In genomic region chr12:112149596-112149995, GRCh38 we compare ENCODE assay signal across 11 cellular contexts. TPM values are rescaled to one million over a fixed set of nuclear protein-coding genes. Genes with fewer than 3 reads are reported as not detected.
DNase-seq lines count a peak whose midpoint lies in the region; ATAC-seq, FAIRE-seq and TF ChIP-seq lines count a peak whose summit lies in the region.
"Had no signal": no experiment of that assay in that cellular context is flagged by ENCODE, and none has a peak within 500 bp of the region (broad histone marks: within the 10 kb centered on the region; RNA-seq: fewer than 3 reads in every experiment).

No MANE protein-coding gene starts in this region.

- no peak for DNase-seq in activated naive CD4-positive, alpha-beta T cell treated with anti-CD3 and anti-CD28 coated beads for 36 hours
- no peak for DNase-seq in activated naive CD4-positive, alpha-beta T cell treated with anti-CD3 and anti-CD28 coated beads, Interleukin-2, amount 10 ng/mL, durations not matched to agents 7 days and 5 days
- DNase-seq in mammary epithelial cell (peak; percentile 41), HepG2 (ENCODE audit: low spot score) (no peak), upper lobe of left lung (peak in 1 of 2 donors; percentile 82), HEK293T (ENCODE audit: extremely low spot score) (no peak)
- no peak for DNase-seq in activated CD4-positive, alpha-beta memory T cell treated with anti-CD3 and anti-CD28 coated beads, Interleukin-2, amount 10 ng/mL, durations not matched to agents 7 days and 5 days
- DNase-seq: NCI-H345 had no signal

- in situ Hi-C loops in mammary epithelial cell (cut with MboI; ENCODE audit: low sequenced_read_pairs in 2 of 2) (no loop called here), HepG2 (cut with HindIII; ENCODE audit: extremely low pct_ligation_motif_present, low pct_unique_long_range_greater_than_20kb) (no loop called here)

- peaks cover 1% of the 10 kb centered on the region for H3K4me1 Mint-ChIP-seq in activated naive CD4-positive, alpha-beta T cell treated with anti-CD3 and anti-CD28 coated beads for 36 hours (ENCODE audit: low read depth)
- peaks cover 9% of the 10 kb centered on the region for H3K4me1 Mint-ChIP-seq in activated naive CD4-positive, alpha-beta T cell treated with anti-CD3 and anti-CD28 coated beads, Interleukin-2, amount 10 ng/mL, durations not matched to agents 7 days and 5 days
- no peaks in the 10 kb centered on the region for H3K4me1 Mint-ChIP-seq in activated CD4-positive, alpha-beta memory T cell treated with anti-CD3 and anti-CD28 coated beads, Interleukin-2, amount 10 ng/mL, durations not matched to agents 7 days and 5 days

- 89% methylated on average over 5 of the region's 5 CpGs for WGBS in mammary epithelial cell (ENCODE audit: low coverage, missing lambda C conversion rate)
- WGBS in HepG2 (ENCODE audit: low lambda C conversion rate), result 83% methylated on average over 5 of the region's 5 CpGs
- WGBS in upper lobe of left lung, 2 donors, result 84 to 88% methylated on average over 5 of the region's 5 CpGs

- no peak overlapping the region for H3K4me3 ChIP-seq in mammary epithelial cell (replicated peaks in 1 of 3; ENCODE audit: insufficient read depth in 1 of 3, low read depth in 2 of 3, low read length in 3 of 3)
- no peak overlapping the region for H3K4me3 ChIP-seq in HepG2 (replicated peaks in 1 of 3; ENCODE audit: insufficient read depth in 1 of 3, low read depth in 2 of 3, low read length in 3 of 3)
- H3K4me3 ChIP-seq in upper lobe of left lung, result no peak overlapping the region
- H3K4me3 ChIP-seq: esophagus muscularis mucosa had no signal

- H3K9ac ChIP-seq in mammary epithelial cell (ENCODE audit: insufficient read depth, low read length), result no peak overlapping the region
- H3K9ac ChIP-seq in HepG2 (ENCODE audit: insufficient read depth, low read depth, low read length), result no peak overlapping the region

- H3K79me2 ChIP-seq in mammary epithelial cell (ENCODE audit: insufficient read depth, low read length) (no peaks in the 10 kb centered on the region), HepG2 (ENCODE audit: insufficient read depth, low read length) (no peaks in the 10 kb centered on the region)

- H3K4me1 ChIP-seq in mammary epithelial cell (ENCODE audit: insufficient read depth, low read length), result peaks cover 7% of the 10 kb centered on the region
- H3K4me1 ChIP-seq in HepG2 (ENCODE audit: insufficient read depth, low read length), result peaks cover 16% of the 10 kb centered on the region
- peaks cover 0 to 3% (median 0%) of the 10 kb centered on the region in 4 donors for H3K4me1 ChIP-seq in upper lobe of left lung

- ATAC-seq in HepG2, result peak; percentile 77
- peak; percentile 40 to 69 for ATAC-seq in upper lobe of left lung (ENCODE audit: low FRiP score in 2 of 2)
- no peak for ATAC-seq in GM19455 (IDR thresholded peaks at IDR 0.05; ENCODE audit: unreplicated experiment)

- TF ChIP-seq POLR2A in HepG2 (IDR thresholded peaks at IDR 0.05; ENCODE audit: insufficient read depth in 1 of 2, low read depth in 2 of 2, low read length in 2 of 2), result no peak
- TF ChIP-seq POLR2A in upper lobe of left lung (IDR thresholded peaks at IDR 0.05), result no peak

- H3K4me2 ChIP-seq in mammary epithelial cell (ENCODE audit: insufficient read depth, low read depth, low read length) (no peak overlapping the region), HepG2 (ENCODE audit: low read depth, low read length) (no peak overlapping the region)

- H3K4me3 Mint-ChIP-seq in activated naive CD4-positive, alpha-beta T cell treated with anti-CD3 and anti-CD28 coated beads for 36 hours, result no peak overlapping the region
- H3K4me3 Mint-ChIP-seq in activated naive CD4-positive, alpha-beta T cell treated with anti-CD3 and anti-CD28 coated beads, Interleukin-2, amount 10 ng/mL, durations not matched to agents 7 days and 5 days, result no peak overlapping the region
- H3K4me3 Mint-ChIP-seq in activated CD4-positive, alpha-beta memory T cell treated with anti-CD3 and anti-CD28 coated beads, Interleukin-2, amount 10 ng/mL, durations not matched to agents 7 days and 5 days, result no peak overlapping the region

- intact Hi-C loops in activated naive CD4-positive, alpha-beta T cell treated with anti-CD3 and anti-CD28 coated beads for 36 hours (cut with micrococcal nuclease), result no loop called here
- intact Hi-C loops in mammary epithelial cell (cut with micrococcal nuclease), result loop anchor here (2.0 kb wide), 1 partner anchor 41 kb away; the partner anchor contains the start of gene NAA25
- intact Hi-C loops in HepG2 (cut with micrococcal nuclease; ENCODE audit: unreplicated experiment), result no loop called here

- CTCF ChIA-PET in activated naive CD4-positive, alpha-beta T cell treated with anti-CD3 and anti-CD28 coated beads for 36 hours (lab: Charles Lee), result no interaction called here
- CTCF ChIA-PET in activated naive CD4-positive, alpha-beta T cell treated with anti-CD3 and anti-CD28 coated beads, Interleukin-2, amount 10 ng/mL, durations not matched to agents 7 days and 5 days (lab: Charles Lee), result no interaction called here
- CTCF ChIA-PET in mammary epithelial cell (lab: Charles Lee; ENCODE audit: low non-redundant PET) (no interaction called here), HepG2 (lab: Yijun Ruan, JAX; ENCODE audit: low intra/inter-chr PET ratio, low total read pairs) (no interaction called here), HEK293T (lab: Yijun Ruan, JAX) (no interaction called here)
- CTCF ChIA-PET in activated CD4-positive, alpha-beta memory T cell treated with anti-CD3 and anti-CD28 coated beads, Interleukin-2, amount 10 ng/mL, durations not matched to agents 7 days and 5 days (lab: Charles Lee), result no interaction called here

- dilution Hi-C loops in mammary epithelial cell (cut with HindIII; ENCODE audit: low sequenced_read_pairs), result no loop called here

- no peaks in the 10 kb centered on the region for H3K27me3 ChIP-seq in mammary epithelial cell (ENCODE audit: insufficient read depth, low read length)
- no peaks in the 10 kb centered on the region; a peak in 1 of 5 replicates for H3K27me3 ChIP-seq in HepG2 (ENCODE audit: control insufficient read depth in 1 of 2, insufficient read depth in 2 of 2, low read length in 2 of 2)
- no peaks in the 10 kb centered on the region for H3K27me3 ChIP-seq in upper lobe of left lung
- H3K27me3 ChIP-seq: esophagus muscularis mucosa had no signal

- no peak for TF ChIP-seq EP300 in HepG2 (IDR thresholded peaks at IDR 0.05; ENCODE audit: low read depth in 2 of 2, low read length in 2 of 2)
- TF ChIP-seq EP300 in HepG2 (CRISPR knock-in tag; IDR thresholded peaks at IDR 0.05; ENCODE audit: borderline replicate concordance), result no peak
- TF ChIP-seq EP300 in upper lobe of left lung (IDR thresholded peaks at IDR 0.05), result peak in 1 of 4 donors; percentile 37

- BruUV-seq in mammary epithelial cell (replicated peaks; lab: Mats Ljungman, UMichigan) (no TSS peak), HepG2 (replicated peaks; lab: Mats Ljungman, UMichigan) (no TSS peak)

- no peak overlapping the region for H2AFZ ChIP-seq in mammary epithelial cell (ENCODE audit: low read depth, low read length)
- H2AFZ ChIP-seq in HepG2 (ENCODE audit: low read length), result no peak overlapping the region

- no peaks in the 10 kb centered on the region for H4K20me1 ChIP-seq in mammary epithelial cell (ENCODE audit: insufficient read depth, low read length)
- H4K20me1 ChIP-seq in HepG2 (ENCODE audit: insufficient read depth, low read length), result no peaks in the 10 kb centered on the region

- H3K36me3 Mint-ChIP-seq in activated naive CD4-positive, alpha-beta T cell treated with anti-CD3 and anti-CD28 coated beads for 36 hours (ENCODE audit: low read depth), result peaks cover 61% of the 10 kb centered on the region
- peaks cover 68% of the 10 kb centered on the region for H3K36me3 Mint-ChIP-seq in activated naive CD4-positive, alpha-beta T cell treated with anti-CD3 and anti-CD28 coated beads, Interleukin-2, amount 10 ng/mL, durations not matched to agents 7 days and 5 days
- H3K36me3 Mint-ChIP-seq in activated CD4-positive, alpha-beta memory T cell treated with anti-CD3 and anti-CD28 coated beads, Interleukin-2, amount 10 ng/mL, durations not matched to agents 7 days and 5 days (ENCODE audit: low read depth), result peaks cover 72% of the 10 kb centered on the region

- no peak for TF ChIP-seq RAD21 in HepG2 (CRISPR knock-in tag; IDR thresholded peaks at IDR 0.05)

- POLR2A ChIA-PET in HepG2 (lab: Yijun Ruan, JAX), result no interaction called here
- POLR2A ChIA-PET in activated CD4-positive, alpha-beta memory T cell treated with anti-CD3 and anti-CD28 coated beads, Interleukin-2, amount 10 ng/mL, durations not matched to agents 7 days and 5 days (lab: Charles Lee), result no interaction called here
- POLR2A ChIA-PET in HEK293T (lab: Yijun Ruan, JAX), result no interaction called here

- FAIRE-seq in HepG2 (lab: Jason Lieb, UNC), result no peak
- FAIRE-seq: D721Med had no signal

- no peak for TF ChIP-seq CTCF in mammary epithelial cell (conservative IDR thresholded peaks at IDR 0.05 in 1 of 2, IDR thresholded peaks at IDR 0.05 in 1 of 2; ENCODE audit: extremely low read depth in 1 of 2, insufficient read depth in 1 of 2, low read depth in 1 of 2, low read length in 2 of 2)
- TF ChIP-seq CTCF in HepG2 (CRISPR knock-in tag; IDR thresholded peaks at IDR 0.05), result no peak
- no peak for TF ChIP-seq CTCF in upper lobe of left lung (IDR thresholded peaks at IDR 0.05)

- no peaks in the 10 kb centered on the region for H3K27me3 Mint-ChIP-seq in activated naive CD4-positive, alpha-beta T cell treated with anti-CD3 and anti-CD28 coated beads for 36 hours (ENCODE audit: low read depth)
- H3K27me3 Mint-ChIP-seq in activated naive CD4-positive, alpha-beta T cell treated with anti-CD3 and anti-CD28 coated beads, Interleukin-2, amount 10 ng/mL, durations not matched to agents 7 days and 5 days, result no peaks in the 10 kb centered on the region
- no peaks in the 10 kb centered on the region for H3K27me3 Mint-ChIP-seq in activated CD4-positive, alpha-beta memory T cell treated with anti-CD3 and anti-CD28 coated beads, Interleukin-2, amount 10 ng/mL, durations not matched to agents 7 days and 5 days

- peaks cover 7% of the 10 kb centered on the region for H3K36me3 ChIP-seq in mammary epithelial cell (ENCODE audit: insufficient read depth, low read length)
- H3K36me3 ChIP-seq in HepG2 (replicated peaks in 1 of 2; ENCODE audit: control insufficient read depth in 1 of 2, insufficient read depth in 2 of 2, low read length in 2 of 2), result peaks cover 11 to 48% of the 10 kb centered on the region in 2 experiments; a peak in 4 of 5 replicates
- H3K36me3 ChIP-seq in upper lobe of left lung, result peaks cover 48 to 96% (median 81%) of the 10 kb centered on the region in 4 donors

- peak overlapping the region; percentile 24 for H3K27ac Mint-ChIP-seq in activated naive CD4-positive, alpha-beta T cell treated with anti-CD3 and anti-CD28 coated beads for 36 hours
- no peak overlapping the region for H3K27ac Mint-ChIP-seq in activated naive CD4-positive, alpha-beta T cell treated with anti-CD3 and anti-CD28 coated beads, Interleukin-2, amount 10 ng/mL, durations not matched to agents 7 days and 5 days
- H3K27ac Mint-ChIP-seq in activated CD4-positive, alpha-beta memory T cell treated with anti-CD3 and anti-CD28 coated beads, Interleukin-2, amount 10 ng/mL, durations not matched to agents 7 days and 5 days, result no peak overlapping the region

- H3K9me3 ChIP-seq in mammary epithelial cell (replicated peaks; ENCODE audit: insufficient read depth, low read length) (no peaks in the 10 kb centered on the region), HepG2 (ENCODE audit: low read length) (no peaks in the 10 kb centered on the region), upper lobe of left lung (no peaks in the 10 kb centered on the region)
- H3K9me3 ChIP-seq: esophagus muscularis mucosa had no signal

- no peak overlapping the region for H3K27ac ChIP-seq in mammary epithelial cell (ENCODE audit: insufficient read depth, low read depth, low read length)
- H3K27ac ChIP-seq in HepG2 (ENCODE audit: extremely low read length, insufficient read depth, low read length), result no peak overlapping the region
- no peak overlapping the region for H3K27ac ChIP-seq in upper lobe of left lung
- H3K27ac ChIP-seq: esophagus muscularis mucosa had no signal

- H3K9me3 Mint-ChIP-seq in activated naive CD4-positive, alpha-beta T cell treated with anti-CD3 and anti-CD28 coated beads for 36 hours, result peaks cover under 1% of the 10 kb centered on the region
- no peaks in the 10 kb centered on the region for H3K9me3 Mint-ChIP-seq in activated naive CD4-positive, alpha-beta T cell treated with anti-CD3 and anti-CD28 coated beads, Interleukin-2, amount 10 ng/mL, durations not matched to agents 7 days and 5 days
- no peaks in the 10 kb centered on the region for H3K9me3 Mint-ChIP-seq in activated CD4-positive, alpha-beta memory T cell treated with anti-CD3 and anti-CD28 coated beads, Interleukin-2, amount 10 ng/mL, durations not matched to agents 7 days and 5 days

RNA-seq across cellular contexts. Expression of gene TRAFD1, which starts 24.2 kb away (rescaled TPM):
- total RNA-seq in activated naive CD4-positive, alpha-beta T cell treated with anti-CD3 and anti-CD28 coated beads for 36 hours, result 10 to 100 TPM; 49.6 to 55.7 TPM
- total RNA-seq in mammary epithelial cell (10 to 100 TPM; 20.0 to 32.3 TPM), HepG2 (2016; rRNA removed; fragmentation: Illumina TruSeq; extraction: Trizol) (20.9 and 27.8 TPM in 2 replicates), upper lobe of left lung (10 to 100 TPM; 36.9 to 75.4 (median 42.6) TPM)
- polyA plus RNA-seq in mammary epithelial cell (16.2 TPM), HepG2 (2011; rRNA removed) (9.5 and 10.4 TPM in 2 replicates)
- polyA minus RNA-seq in mammary epithelial cell, result 16.5 TPM
- total RNA-seq in HepG2 (2016; cell fraction: cytosol; rRNA removed; fragmentation: Illumina TruSeq; extraction: Trizol; ENCODE audit: low read depth), result 3.3 and 3.6 TPM in 2 replicates
- total RNA-seq in HepG2 (2016; cell fraction: insoluble cytoplasmic fraction; rRNA removed; fragmentation: Illumina TruSeq; extraction: Trizol), result 20.5 and 24.2 TPM in 2 replicates
- 7.6 and 9.4 TPM in 2 replicates for total RNA-seq in HepG2 (2016; cell fraction: membrane; rRNA removed; fragmentation: Illumina TruSeq; extraction: Trizol)
- total RNA-seq in HepG2 (2016; cell fraction: nucleus; rRNA removed; fragmentation: Illumina TruSeq; extraction: Trizol), result 16.1 and 18.7 TPM in 2 replicates
- 8.7 and 9.7 TPM in 2 replicates for polyA plus RNA-seq in HepG2 (2011; cell fraction: cytosol; rRNA removed)
- 9.1 and 10.4 TPM in 2 replicates for polyA plus RNA-seq in HepG2 (2011; cell fraction: nucleus; rRNA removed)
- polyA plus RNA-seq in HepG2 (2012), result 8.9 and 13.3 TPM in 2 replicates
- polyA plus RNA-seq in HepG2 (2016; cell fraction: cytosol; fragmentation: Illumina TruSeq; extraction: Trizol; ENCODE audit: low read depth), result 1.0 and 1.5 TPM in 2 replicates
- polyA plus RNA-seq in HepG2 (2016; cell fraction: insoluble cytoplasmic fraction; fragmentation: Illumina TruSeq; extraction: Trizol; ENCODE audit: low read depth), result 20.8 and 21.2 TPM in 2 replicates
- 3.1 TPM in 2 replicates for polyA plus RNA-seq in HepG2 (2016; cell fraction: membrane; fragmentation: Illumina TruSeq; extraction: Trizol; ENCODE audit: low read depth)
- 14.6 and 15.4 TPM in 2 replicates for polyA plus RNA-seq in HepG2 (2016; cell fraction: nucleus; fragmentation: Illumina TruSeq; extraction: Trizol; ENCODE audit: insufficient read depth, low read depth)
- 8.1 and 43.5 TPM in 2 replicates for polyA minus RNA-seq in HepG2 (2011; rRNA and poly(A)+ RNA removed; ENCODE audit: low replicate concordance)
- 5.2 and 7.2 TPM in 2 replicates for polyA minus RNA-seq in HepG2 (2011; cell fraction: cytosol; rRNA and poly(A)+ RNA removed)
- polyA minus RNA-seq in HepG2 (2011; cell fraction: nucleus; rRNA and poly(A)+ RNA removed), result 12.0 and 15.9 TPM in 2 replicates
- 10 to 100 TPM; 74.8 to 75.5 TPM for total RNA-seq in activated CD4-positive, alpha-beta memory T cell treated with anti-CD3 and anti-CD28 coated beads, Interleukin-2, amount 10 ng/mL, durations not matched to agents 7 days and 5 days

RNA-seq across cellular contexts. Expression of gene NAA25, which starts 41.0 kb away (rescaled TPM):
- 10 to 100 TPM; 52.4 to 55.7 TPM for total RNA-seq in activated naive CD4-positive, alpha-beta T cell treated with anti-CD3 and anti-CD28 coated beads for 36 hours
- total RNA-seq in mammary epithelial cell (10 to 100 TPM; 23.7 to 37.0 TPM), HepG2 (2016; rRNA removed; fragmentation: Illumina TruSeq; extraction: Trizol) (32.0 and 36.1 TPM in 2 replicates), upper lobe of left lung (10 to 100 TPM; 15.0 to 30.3 (median 19.4) TPM)
- polyA plus RNA-seq in mammary epithelial cell (13.0 TPM), HepG2 (2011; rRNA removed) (11.4 and 13.5 TPM in 2 replicates)
- 25.7 TPM for polyA minus RNA-seq in mammary epithelial cell
- 7.7 and 9.0 TPM in 2 replicates for total RNA-seq in HepG2 (2016; cell fraction: cytosol; rRNA removed; fragmentation: Illumina TruSeq; extraction: Trizol; ENCODE audit: low read depth)
- total RNA-seq in HepG2 (2016; cell fraction: insoluble cytoplasmic fraction; rRNA removed; fragmentation: Illumina TruSeq; extraction: Trizol), result 29.7 and 38.3 TPM in 2 replicates
- 10.6 and 12.3 TPM in 2 replicates for total RNA-seq in HepG2 (2016; cell fraction: membrane; rRNA removed; fragmentation: Illumina TruSeq; extraction: Trizol)
- 40.0 and 40.4 TPM in 2 replicates for total RNA-seq in HepG2 (2016; cell fraction: nucleus; rRNA removed; fragmentation: Illumina TruSeq; extraction: Trizol)
- polyA plus RNA-seq in HepG2 (2011; cell fraction: cytosol; rRNA removed), result 4.5 and 7.2 TPM in 2 replicates
- 10.3 and 12.1 TPM in 2 replicates for polyA plus RNA-seq in HepG2 (2011; cell fraction: nucleus; rRNA removed)
- 14.4 and 16.1 TPM in 2 replicates for polyA plus RNA-seq in HepG2 (2012)
- polyA plus RNA-seq in HepG2 (2016; cell fraction: cytosol; fragmentation: Illumina TruSeq; extraction: Trizol; ENCODE audit: low read depth), result 1.2 and 1.4 TPM in 2 replicates
- polyA plus RNA-seq in HepG2 (2016; cell fraction: insoluble cytoplasmic fraction; fragmentation: Illumina TruSeq; extraction: Trizol; ENCODE audit: low read depth), result 16.8 and 17.4 TPM in 2 replicates
- 2.8 and 3.2 TPM in 2 replicates for polyA plus RNA-seq in HepG2 (2016; cell fraction: membrane; fragmentation: Illumina TruSeq; extraction: Trizol; ENCODE audit: low read depth)
- polyA plus RNA-seq in HepG2 (2016; cell fraction: nucleus; fragmentation: Illumina TruSeq; extraction: Trizol; ENCODE audit: insufficient read depth, low read depth), result 32.7 and 35.6 TPM in 2 replicates
- 17.6 and 43.3 TPM in 2 replicates for polyA minus RNA-seq in HepG2 (2011; rRNA and poly(A)+ RNA removed; ENCODE audit: low replicate concordance)
- polyA minus RNA-seq in HepG2 (2011; cell fraction: cytosol; rRNA and poly(A)+ RNA removed), result 21.9 and 26.3 TPM in 2 replicates
- polyA minus RNA-seq in HepG2 (2011; cell fraction: nucleus; rRNA and poly(A)+ RNA removed), result 40.7 and 48.1 TPM in 2 replicates
- total RNA-seq in activated CD4-positive, alpha-beta memory T cell treated with anti-CD3 and anti-CD28 coated beads, Interleukin-2, amount 10 ng/mL, durations not matched to agents 7 days and 5 days, result 10 to 100 TPM; 24.2 to 25.0 TPM
